24 cellular contexts compared by ENCODE assay signal in the genomic region with DNA sequence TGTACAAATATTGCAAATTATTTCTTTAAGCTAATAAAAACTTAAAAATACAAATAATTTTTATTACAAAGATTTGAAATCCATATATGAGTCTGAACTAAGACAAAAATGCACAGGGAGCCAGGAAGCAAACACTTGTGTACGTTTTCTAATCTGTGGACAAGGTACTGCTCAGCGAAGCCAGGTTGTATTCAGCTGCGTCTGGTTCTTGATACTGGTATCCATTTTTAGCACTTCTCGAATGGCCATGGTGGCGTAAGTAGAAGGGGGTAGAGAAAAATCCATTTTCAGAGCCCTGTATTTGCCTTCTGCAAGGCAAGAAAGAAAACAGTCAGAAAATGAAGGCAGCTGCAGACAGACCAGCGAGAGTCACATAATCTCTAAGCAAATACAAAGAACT.
A peak's percentile ranks its signal among the peaks of the same experiment; 100 is the strongest.
DNase-seq lines count a peak whose midpoint lies in the region; ATAC-seq and TF ChIP-seq lines count a peak whose summit lies in the region.
"Had no signal": no experiment of that assay in that cellular context is flagged by ENCODE, and none has a peak within 500 bp of the region (broad histone marks: within the 10 kb centered on the region; RNA-seq: fewer than 3 reads in every experiment).

No MANE protein-coding gene starts in this region.

- H3K9me2 ChIP-seq in neural cell (ENCODE audit: insufficient read depth, low read length), result no peaks in the 10 kb centered on the region

- no peak overlapping the region for H3K27ac Mint-ChIP-seq in activated CD8-positive, alpha-beta memory T cell treated with anti-CD3 and anti-CD28 coated beads, Interleukin-2, amount 10 ng/mL, durations not matched to agents 7 days and 5 days
- H3K27ac Mint-ChIP-seq in progenitor cell of endocrine pancreas, result peak overlapping the region; percentile 20
- H3K27ac Mint-ChIP-seq: CD14-positive monocyte; CD4-positive, alpha-beta T cell; CD8-positive, alpha-beta memory T cell; GM23338; HFFc6 had no signal

- POLR2A ChIA-PET in A673 (lab: Charles Lee; ENCODE audit: low non-redundant PET), result no interaction called here

- H3K27me3 Mint-ChIP-seq in activated CD8-positive, alpha-beta memory T cell treated with anti-CD3 and anti-CD28 coated beads, Interleukin-2, amount 10 ng/mL, durations not matched to agents 7 days and 5 days, result no peaks in the 10 kb centered on the region
- H3K27me3 Mint-ChIP-seq in progenitor cell of endocrine pancreas, result no peaks in the 10 kb centered on the region
- H3K27me3 Mint-ChIP-seq: CD4-positive, alpha-beta T cell; CD8-positive, alpha-beta memory T cell had no signal

- peaks cover 4% of the 10 kb centered on the region for H3K36me3 ChIP-seq in neural cell (ENCODE audit: insufficient read depth, low read length)
- H3K36me3 ChIP-seq in A673 (ENCODE audit: insufficient read depth, low read length, poor library complexity, severe bottlenecking), result peaks cover 38% of the 10 kb centered on the region

- H3K27ac ChIP-seq in neural cell (ENCODE audit: low read length) (peak overlapping the region; percentile 25), A673 (ENCODE audit: low read depth, low read length, poor library complexity, severe bottlenecking) (no peak overlapping the region)
- H3K27ac ChIP-seq: 22Rv1; BLaER1 treated with 17β-estradiol and CSF1 and Interleukin-3, amounts not matched to agents 10 nM and 100 nM had no signal

- H3K9me3 ChIP-seq in neural cell (ENCODE audit: low read length) (no peaks in the 10 kb centered on the region), A673 (ENCODE audit: low read depth, low read length, poor library complexity, severe bottlenecking) (no peaks in the 10 kb centered on the region)
- H3K9me3 ChIP-seq: BE2C; BLaER1 treated with 17β-estradiol and CSF1 and Interleukin-3, amounts not matched to agents 10 nM and 100 nM had no signal

- H3K4me3 Mint-ChIP-seq in activated CD8-positive, alpha-beta memory T cell treated with anti-CD3 and anti-CD28 coated beads, Interleukin-2, amount 10 ng/mL, durations not matched to agents 7 days and 5 days, result no peak overlapping the region
- no peak overlapping the region for H3K4me3 Mint-ChIP-seq in progenitor cell of endocrine pancreas (ENCODE audit: low read depth)
- H3K4me3 Mint-ChIP-seq: CD14-positive monocyte; CD4-positive, alpha-beta T cell; CD8-positive, alpha-beta memory T cell; GM23338; H9; HFFc6 had no signal

- intact Hi-C loops in left ventricle myocardium superior (cut with micrococcal nuclease) (no loop called here), cardiac septum (cut with DNase I) (no loop called here), A673 (cut with micrococcal nuclease; ENCODE audit: unreplicated experiment) (no loop called here)

- H4K20me1 ChIP-seq in neural cell (ENCODE audit: insufficient read depth), result no peaks in the 10 kb centered on the region
- H4K20me1 ChIP-seq: BLaER1 treated with 17β-estradiol and CSF1 and Interleukin-3, amounts not matched to agents 10 nM and 100 nM had no signal

- H3K4me2 ChIP-seq in neural cell (ENCODE audit: low read length), result no peak overlapping the region
- H3K4me2 ChIP-seq: BLaER1 treated with 17β-estradiol and CSF1 and Interleukin-3, amounts not matched to agents 10 nM and 100 nM; GM23338 had no signal

- H3K27me3 ChIP-seq in neural cell (ENCODE audit: insufficient read depth, low read depth, low read length) (no peaks in the 10 kb centered on the region), A673 (replicated peaks; ENCODE audit: insufficient read depth, low read depth, low read length, poor library complexity) (no peaks in the 10 kb centered on the region)
- H3K27me3 ChIP-seq: BE2C; BLaER1 treated with 17β-estradiol and CSF1 and Interleukin-3, amounts not matched to agents 10 nM and 100 nM had no signal

- H3K4me3 ChIP-seq in neural cell (ENCODE audit: low read length) (no peak overlapping the region), A673 (ENCODE audit: low read depth, low read length, poor library complexity, severe bottlenecking) (no peak overlapping the region)
- H3K4me3 ChIP-seq: BLaER1 treated with 17β-estradiol and CSF1 and Interleukin-3, amounts not matched to agents 10 nM and 100 nM; GM12878; GM23338 had no signal

- H3F3A ChIP-seq in neural cell (ENCODE audit: insufficient read depth, low read length, poor library complexity, severe bottlenecking), result no peaks in the 10 kb centered on the region

- H3K36me3 Mint-ChIP-seq in activated CD8-positive, alpha-beta memory T cell treated with anti-CD3 and anti-CD28 coated beads, Interleukin-2, amount 10 ng/mL, durations not matched to agents 7 days and 5 days, result peaks cover 7% of the 10 kb centered on the region
- peaks cover 21% of the 10 kb centered on the region for H3K36me3 Mint-ChIP-seq in progenitor cell of endocrine pancreas (ENCODE audit: insufficient read depth)

- CTCF ChIA-PET in activated CD8-positive, alpha-beta memory T cell treated with anti-CD3 and anti-CD28 coated beads, Interleukin-2, amount 10 ng/mL, durations not matched to agents 7 days and 5 days (lab: Charles Lee), result no interaction called here
- CTCF ChIA-PET in A673 (lab: Charles Lee), result no interaction called here

- ATAC-seq in activated CD8-positive, alpha-beta memory T cell treated with anti-CD3 and anti-CD28 coated beads, Interleukin-2, amount 10 ng/mL, durations not matched to agents 7 days and 5 days, result no peak
- ATAC-seq in left ventricle myocardium superior, result peak; percentile 52
- ATAC-seq: GM12878, GM23338 had no signal

- H3K79me2 ChIP-seq in neural cell (replicated peaks; ENCODE audit: insufficient read depth, low read length), result no peaks in the 10 kb centered on the region

- H3K9me3 Mint-ChIP-seq in activated CD8-positive, alpha-beta memory T cell treated with anti-CD3 and anti-CD28 coated beads, Interleukin-2, amount 10 ng/mL, durations not matched to agents 7 days and 5 days (ENCODE audit: low read depth), result no peaks in the 10 kb centered on the region
- H3K9me3 Mint-ChIP-seq in progenitor cell of endocrine pancreas (ENCODE audit: low read depth), result no peaks in the 10 kb centered on the region
- H3K9me3 Mint-ChIP-seq: CD4-positive, alpha-beta T cell; CD8-positive, alpha-beta memory T cell; GM23338; HFFc6 had no signal

- H3K9ac ChIP-seq in neural cell (ENCODE audit: low read length), result peak overlapping the region; percentile 9
- H3K9ac ChIP-seq: BLaER1 treated with 17β-estradiol and CSF1 and Interleukin-3, amounts not matched to agents 10 nM and 100 nM had no signal

- no peak for TF ChIP-seq EP300 in neural cell (conservative IDR thresholded peaks at IDR 0.05; ENCODE audit: poor library complexity, severe bottlenecking)

- H3K4me1 Mint-ChIP-seq in activated CD8-positive, alpha-beta memory T cell treated with anti-CD3 and anti-CD28 coated beads, Interleukin-2, amount 10 ng/mL, durations not matched to agents 7 days and 5 days, result no peaks in the 10 kb centered on the region
- H3K4me1 Mint-ChIP-seq in progenitor cell of endocrine pancreas (ENCODE audit: low read depth), result peaks cover 2% of the 10 kb centered on the region
- H3K4me1 Mint-ChIP-seq: CD14-positive monocyte, GM23338, H9 had no signal

- peak; percentile 4 for DNase-seq in activated CD8-positive, alpha-beta memory T cell treated with anti-CD3 and anti-CD28 coated beads for 24 hours
- no peak for DNase-seq in activated CD8-positive, alpha-beta memory T cell treated with anti-CD3 and anti-CD28 coated beads, Interleukin-2, amount 10 ng/mL, durations not matched to agents 7 days and 5 days
- DNase-seq in left ventricle myocardium superior (no peak), cardiac septum (ENCODE audit: low spot score) (no peak), progenitor cell of endocrine pancreas (ENCODE audit: low spot score, unreplicated experiment) (no peak), A673 (ENCODE audit: low spot score) (no peak), islet precursor cell (no peak)
- DNase-seq: ACHN; AML-193; BE2C; CD4-positive, alpha-beta T cell; CD8-positive, alpha-beta memory T cell; DMS 273 treated with DMSO at 0.1 percent for 48 hours; DMS79; EL; GDM1; H9; HFFc6 had no signal

- no TSS peak for BruUV-seq in A673 (replicated peaks; lab: Mats Ljungman, UMichigan)

- no peak for TF ChIP-seq CTCF in neural cell (IDR thresholded peaks at IDR 0.05; ENCODE audit: poor library complexity, severe bottlenecking)
- TF ChIP-seq CTCF in progenitor cell of endocrine pancreas (IDR thresholded peaks at IDR 0.05; ENCODE audit: unreplicated experiment), result no peak
- no peak for TF ChIP-seq CTCF in A673 (conservative IDR thresholded peaks at IDR 0.05; ENCODE audit: low read depth, low read length)

- no peak for TF ChIP-seq RAD21 in neural cell (conservative IDR thresholded peaks at IDR 0.05)

- H2AFZ ChIP-seq in neural cell (ENCODE audit: low read depth, low read length), result no peak overlapping the region
- H2AFZ ChIP-seq: GM23338 had no signal

- H3K4me1 ChIP-seq in A673 (ENCODE audit: insufficient read depth, low read length, poor library complexity, severe bottlenecking), result peaks cover 28% of the 10 kb centered on the region
- H3K4me1 ChIP-seq: BE2C had no signal

TF ChIP-seq in neural cell, 6 proteins besides CTCF, POLR2A, EP300 and RAD21 (continues in another document):
- no peak for TF ChIP-seq EZH2 (IDR thresholded peaks at IDR 0.05; ENCODE audit: borderline replicate concordance, insufficient read depth, low read length, poor library complexity, severe bottlenecking)
- TF ChIP-seq POLR2AphosphoS5 (IDR thresholded peaks at IDR 0.05), result no peak
- TF ChIP-seq SMC3 (conservative IDR thresholded peaks at IDR 0.05; ENCODE audit: poor library complexity), result no peak
- no peak for TF ChIP-seq MXI1 (conservative IDR thresholded peaks at IDR 0.05; ENCODE audit: poor library complexity, severe bottlenecking)
- no peak for TF ChIP-seq TAF1 (IDR thresholded peaks at IDR 0.05; ENCODE audit: low read depth)
